8 cellular contexts compared by ENCODE assay signal in genomic region chr20:57707849-57708693, GRCh38. TPM values are rescaled to one million over a fixed set of nuclear protein-coding genes. Genes with fewer than 3 reads are reported as not detected.
DNase-seq lines count a peak whose midpoint lies in the region; ATAC-seq and TF ChIP-seq lines count a peak whose summit lies in the region.

No MANE protein-coding gene starts in this region.

- peaks cover 6% of the 10 kb centered on the region for H3K27me3 Mint-ChIP-seq in activated naive CD4-positive, alpha-beta T cell treated with anti-CD3 and anti-CD28 coated beads for 36 hours (ENCODE audit: low read depth)

- CTCF ChIA-PET in activated naive CD4-positive, alpha-beta T cell treated with anti-CD3 and anti-CD28 coated beads for 36 hours (lab: Charles Lee) = no interaction called here

- no peak overlapping the region for H3K27ac Mint-ChIP-seq in activated naive CD4-positive, alpha-beta T cell treated with anti-CD3 and anti-CD28 coated beads for 36 hours

- peak in 1 of 2 donors; percentile 22 for TF ChIP-seq POLR2A in uterus (IDR thresholded peaks at IDR 0.05)

- H3K9me3 ChIP-seq in colonic mucosa = no peaks in the 10 kb centered on the region
- H3K9me3 ChIP-seq in mucosa of descending colon = no peaks in the 10 kb centered on the region
- H3K9me3 ChIP-seq in uterus = no peaks in the 10 kb centered on the region

- H3K27me3 ChIP-seq in colonic mucosa (no peaks in the 10 kb centered on the region), uterus (no peaks in the 10 kb centered on the region)

- DNase-seq in activated naive CD4-positive, alpha-beta T cell treated with anti-CD3 and anti-CD28 coated beads for 36 hours = no peak
- DNase-seq in activated naive CD4-positive, alpha-beta T cell treated with Interleukin-2 at 50 U/mL for 16 hours = no peak
- DNase-seq in colonic mucosa (no peak), mucosa of descending colon (peak in 1 of 3 donors; percentile 50), uterus (no peak)
- no peak for DNase-seq in stimulated activated CD4-positive, alpha-beta T cell treated with anti-CD3 and anti-CD28 coated beads, Interleukin-4, amount 100 ng/mL, for 24 hours
- no peak for DNase-seq in stimulated activated CD4-positive, alpha-beta T cell treated with anti-CD3 and anti-CD28 coated beads, Interleukin-12 subunit alpha, Interleukin-12 subunit beta, amount 100 ng/mL, for 4 hours

- ATAC-seq in mucosa of descending colon (peak; percentile 15), HG03196 (IDR thresholded peaks at IDR 0.05; ENCODE audit: unreplicated experiment) (no peak)

- H3K4me3 ChIP-seq in colonic mucosa = peak overlapping the region; percentile 45
- H3K4me3 ChIP-seq in mucosa of descending colon = no peak overlapping the region
- H3K4me3 ChIP-seq in uterus = peak overlapping the region; percentile 50 to 68

- intact Hi-C loops in activated naive CD4-positive, alpha-beta T cell treated with anti-CD3 and anti-CD28 coated beads for 36 hours (cut with micrococcal nuclease) = loop anchor here (2.0 kb wide), 1 partner anchor 309 kb away; no protein-coding TSS in a partner anchor
- intact Hi-C loops in colonic mucosa (cut with DNase I) (no loop called here), mucosa of descending colon (cut with DNase I, micrococcal nuclease) (no loop called here), uterus (cut with DNase I; ENCODE audit: low total_unique reads) (no loop called here)

- peak overlapping the region; percentile 76 to 86 for H3K9ac ChIP-seq in colonic mucosa (ENCODE audit: low read depth in 2 of 2, low read length in 2 of 2)

- H3K4me1 ChIP-seq in colonic mucosa (peaks cover 5% of the 10 kb centered on the region), mucosa of descending colon (ENCODE audit: low read depth) (peaks cover 6% of the 10 kb centered on the region), uterus (peaks cover 4% of the 10 kb centered on the region in 2 donors)

- peaks cover 17% of the 10 kb centered on the region for H3K4me1 Mint-ChIP-seq in activated naive CD4-positive, alpha-beta T cell treated with anti-CD3 and anti-CD28 coated beads for 36 hours (ENCODE audit: low read depth)

- H3K27ac ChIP-seq in colonic mucosa (peak overlapping the region; percentile 17), uterus (peak overlapping the region; percentile 75 to 83)

- no peaks in the 10 kb centered on the region for H3K9me3 Mint-ChIP-seq in activated naive CD4-positive, alpha-beta T cell treated with anti-CD3 and anti-CD28 coated beads for 36 hours

- peak overlapping the region; percentile 77 for H3K4me3 Mint-ChIP-seq in activated naive CD4-positive, alpha-beta T cell treated with anti-CD3 and anti-CD28 coated beads for 36 hours

- H3K36me3 Mint-ChIP-seq in activated naive CD4-positive, alpha-beta T cell treated with anti-CD3 and anti-CD28 coated beads for 36 hours (ENCODE audit: low read depth) = no peaks in the 10 kb centered on the region

- no peaks in the 10 kb centered on the region for H3K36me3 ChIP-seq in colonic mucosa
- H3K36me3 ChIP-seq in mucosa of descending colon (ENCODE audit: low read depth) = no peaks in the 10 kb centered on the region
- H3K36me3 ChIP-seq in uterus = no peaks in the 10 kb centered on the region

- no peak for TF ChIP-seq CTCF in colonic mucosa (IDR thresholded peaks at IDR 0.05)
- no peak for TF ChIP-seq CTCF in mucosa of descending colon (IDR thresholded peaks at IDR 0.05)
- no peak for TF ChIP-seq CTCF in uterus (IDR thresholded peaks at IDR 0.05)

RNA-seq across cellular contexts. Expression of gene PMEPA1, which starts 1.7 kb away (rescaled TPM):
- 1 to 10 TPM; 2.0 to 2.2 TPM for total RNA-seq in activated naive CD4-positive, alpha-beta T cell treated with anti-CD3 and anti-CD28 coated beads for 36 hours
- total RNA-seq in colonic mucosa (10 to 100 TPM; 13.0 to 26.1 TPM), mucosa of descending colon (10 to 100 TPM; 18.5 to 35.5 (median 23.5) TPM), uterus (10 to 100 TPM in 3 of 4 donors, 1 to 10 TPM in 1; 5.6 to 51.9 (median 33.5) TPM)
